Comparison of ENCODE assay signal across 26 cellular contexts in genomic region chr6:94735270-94735669, GRCh38.
"Had no signal": no experiment of that assay in that cellular context is flagged by ENCODE, and none has a peak within 500 bp of the region (broad histone marks: within the 10 kb centered on the region; RNA-seq: fewer than 3 reads in every experiment).

No MANE protein-coding gene starts in this region.

- H3K4me3 Mint-ChIP-seq: activated B cell treated with CpG ODN at 0.5 μM for 24 hours; activated CD4-positive, alpha-beta T cell treated with anti-CD3 and anti-CD28 coated beads, Interleukin-2, amount 10 ng/mL, durations not matched to agents 24 days and 14 days; activated CD8-positive, alpha-beta memory T cell treated with anti-CD3 and anti-CD28 coated beads, Interleukin-2, amount 10 ng/mL, durations not matched to agents 7 days and 5 days; activated naive CD4-positive, alpha-beta T cell treated with anti-CD3 and anti-CD28 coated beads, Interleukin-2, amount 50 U/mL, for 24 hours; activated naive CD8-positive, alpha-beta T cell treated with anti-CD3 and anti-CD28 coated beads, Interleukin-2, amount 50 U/mL, for 24 hours; activated T-cell treated with anti-CD3 and anti-CD28 coated beads, Interleukin-2, amount 50 U/mL, for 24 hours; activated T-helper 1 cell treated with anti-CD3 and anti-CD28 coated beads, Interleukin-12 subunit alpha, Interleukin-12 subunit beta, Interleukin-2, Interleukin-4 antibody, amounts not matched to agents 30 ng/mL and 10 ng/mL and 1 ng/mL, durations not matched to agents 14 hours and 24 hours and 36 hours; brain; central memory CD8-positive, alpha-beta T cell; T-helper 1 cell treated with Interleukin-12 subunit alpha and Interleukin-12 subunit beta and Interleukin-4 antibody, amounts not matched to agents 30 μg/mL and 1 μg/mL, for 36 hours had no signal

- H3K27ac ChIP-seq: PC-9 had no signal

- H3K36me3 Mint-ChIP-seq: activated CD8-positive, alpha-beta memory T cell treated with anti-CD3 and anti-CD28 coated beads, Interleukin-2, amount 10 ng/mL, durations not matched to agents 7 days and 5 days; activated naive CD4-positive, alpha-beta T cell treated with anti-CD3 and anti-CD28 coated beads, Interleukin-2, amount 50 U/mL, for 24 hours; brain had no signal

- ATAC-seq: activated CD8-positive, alpha-beta memory T cell treated with anti-CD3 and anti-CD28 coated beads, Interleukin-2, amount 10 ng/mL, durations not matched to agents 7 days and 5 days; activated naive CD8-positive, alpha-beta T cell treated with anti-CD3 and anti-CD28 coated beads, Interleukin-2, amount 50 U/mL, for 24 hours had no signal

- H3K27ac Mint-ChIP-seq: activated B cell treated with CpG ODN at 0.5 μM for 24 hours; activated CD4-positive, alpha-beta T cell treated with anti-CD3 and anti-CD28 coated beads, Interleukin-2, amount 10 ng/mL, durations not matched to agents 24 days and 14 days; activated CD8-positive, alpha-beta memory T cell treated with anti-CD3 and anti-CD28 coated beads, Interleukin-2, amount 10 ng/mL, durations not matched to agents 7 days and 5 days; activated naive CD4-positive, alpha-beta T cell treated with anti-CD3 and anti-CD28 coated beads, Interleukin-2, amount 50 U/mL, for 24 hours; activated naive CD8-positive, alpha-beta T cell treated with anti-CD3 and anti-CD28 coated beads, Interleukin-2, amount 50 U/mL, for 24 hours; activated T-cell treated with anti-CD3 and anti-CD28 coated beads, Interleukin-2, amount 50 U/mL, for 24 hours; activated T-helper 1 cell treated with anti-CD3 and anti-CD28 coated beads, Interleukin-12 subunit alpha, Interleukin-12 subunit beta, Interleukin-2, Interleukin-4 antibody, amounts not matched to agents 30 ng/mL and 10 ng/mL and 1 ng/mL, durations not matched to agents 14 hours and 24 hours and 36 hours; brain; T-helper 1 cell treated with Interleukin-12 subunit alpha and Interleukin-12 subunit beta and Interleukin-4 antibody, amounts not matched to agents 30 μg/mL and 1 μg/mL, for 36 hours had no signal

- H3K9me3 Mint-ChIP-seq: activated B cell treated with CpG ODN at 0.5 μM for 24 hours; activated CD4-positive, alpha-beta T cell treated with anti-CD3 and anti-CD28 coated beads, Interleukin-2, amount 10 ng/mL, durations not matched to agents 24 days and 14 days; activated naive CD8-positive, alpha-beta T cell treated with anti-CD3 and anti-CD28 coated beads, Interleukin-2, amount 50 U/mL, for 24 hours; T-helper 1 cell treated with Interleukin-12 subunit alpha and Interleukin-12 subunit beta and Interleukin-4 antibody, amounts not matched to agents 30 μg/mL and 1 μg/mL, for 36 hours had no signal

- H3K4me1 Mint-ChIP-seq: activated B cell treated with CpG ODN at 0.5 μM for 24 hours; activated CD4-positive, alpha-beta T cell treated with anti-CD3 and anti-CD28 coated beads, Interleukin-2, amount 10 ng/mL, durations not matched to agents 24 days and 14 days; activated CD8-positive, alpha-beta memory T cell treated with anti-CD3 and anti-CD28 coated beads, Interleukin-2, amount 10 ng/mL, durations not matched to agents 7 days and 5 days; activated naive CD4-positive, alpha-beta T cell treated with anti-CD3 and anti-CD28 coated beads, Interleukin-2, amount 50 U/mL, for 24 hours; activated naive CD8-positive, alpha-beta T cell treated with anti-CD3 and anti-CD28 coated beads, Interleukin-2, amount 50 U/mL, for 24 hours; brain; central memory CD8-positive, alpha-beta T cell had no signal

- H3K27me3 Mint-ChIP-seq: activated B cell treated with CpG ODN at 0.5 μM for 24 hours; activated CD4-positive, alpha-beta T cell treated with anti-CD3 and anti-CD28 coated beads, Interleukin-2, amount 10 ng/mL, durations not matched to agents 24 days and 14 days; activated CD8-positive, alpha-beta memory T cell treated with anti-CD3 and anti-CD28 coated beads, Interleukin-2, amount 10 ng/mL, durations not matched to agents 7 days and 5 days; activated naive CD4-positive, alpha-beta T cell treated with anti-CD3 and anti-CD28 coated beads, Interleukin-2, amount 50 U/mL, for 24 hours; activated naive CD8-positive, alpha-beta T cell treated with anti-CD3 and anti-CD28 coated beads, Interleukin-2, amount 50 U/mL, for 24 hours; activated T-cell treated with anti-CD3 and anti-CD28 coated beads, Interleukin-2, amount 50 U/mL, for 24 hours; brain; central memory CD8-positive, alpha-beta T cell had no signal

- DNase-seq: activated B cell treated with CpG ODN at 0.5 μM for 24 hours; activated CD4-positive, alpha-beta T cell treated with anti-CD3 and anti-CD28 coated beads for 1 hour; activated CD4-positive, alpha-beta T cell treated with anti-CD3 and anti-CD28 coated beads, Interleukin-2, amount 10 ng/mL, durations not matched to agents 24 days and 14 days; activated CD4-positive, alpha-beta T cell treated with anti-CD3 and anti-CD28 coated beads, Interleukin-2, amount 50 U/mL, for 48 hours; activated CD8-positive, alpha-beta memory T cell treated with anti-CD3 and anti-CD28 coated beads, Interleukin-2, amount 10 ng/mL, durations not matched to agents 7 days and 5 days; activated effector memory CD4-positive, alpha-beta T cell treated with Interleukin-2 at 50 U/mL for 16 hours; activated naive CD4-positive, alpha-beta T cell; activated naive CD8-positive, alpha-beta T cell treated with anti-CD3 and anti-CD28 coated beads, Interleukin-2, amount 50 U/mL, for 24 hours; activated T-cell treated with anti-CD3 and anti-CD28 coated beads, Interleukin-2, amount 50 U/mL, for 24 hours; amniotic stem cell; MM.1S; NCI-H1105; NCI-H1436; NCI-H187 treated with DMSO at 0.1 percent for 48 hours; NCI-H2081 treated with DMSO at 0.1 percent for 48 hours; NCI-H2171; NCI-H2227 treated with DMSO at 0.1 percent for 48 hours; NCI-H526 treated with DMSO at 0.1 percent for 48 hours; PC-9; SHP77 treated with DMSO at 0.1 percent for 48 hours had no signal

- FAIRE-seq: astrocyte had no signal

- H2AFZ ChIP-seq: PC-9 had no signal

- H3K4me3 ChIP-seq: PC-9 had no signal

- H3K4me2 ChIP-seq: PC-9 had no signal
